Comparison of ENCODE assay signal across 1 cellular context in genomic region chr4:180688480-180688879, GRCh38.
TF ChIP-seq lines count a peak whose summit lies in the region.

No MANE protein-coding gene starts in this region.

TF ChIP-seq in GM23338, 12 proteins besides CTCF, POLR2A, EP300 and RAD21 (continued from another document):
- no peak for TF ChIP-seq EZH2 (IDR thresholded peaks at IDR 0.05; ENCODE audit: low read depth, unreplicated experiment)
- no peak for TF ChIP-seq EZH2phosphoT487 (IDR thresholded peaks at IDR 0.05; ENCODE audit: unreplicated experiment)
- no peak for TF ChIP-seq NANOG (IDR thresholded peaks at IDR 0.05; ENCODE audit: borderline replicate concordance)
- no peak for TF ChIP-seq ETS1 (IDR thresholded peaks at IDR 0.05)
- no peak for TF ChIP-seq STAT1 (IDR thresholded peaks at IDR 0.05; ENCODE audit: unreplicated experiment)
TF ChIP-seq in GM23338: peak in this region for 0.
